In genomic region chr14:77536951-77537350, GRCh38 we compare ENCODE assay signal across 9 cellular contexts. TPM values are rescaled to one million over a fixed set of nuclear protein-coding genes. Genes with fewer than 3 reads are reported as not detected.
"Had no signal": no experiment of that assay in that cellular context is flagged by ENCODE, and none has a peak within 500 bp of the region (broad histone marks: within the 10 kb centered on the region; RNA-seq: fewer than 3 reads in every experiment).

No MANE protein-coding gene starts in this region.

RNA-seq across cellular contexts. Expression of gene ISM2, which starts 38.3 kb away (rescaled TPM):
- total RNA-seq: activated B cell treated with CpG ODN at 0.5 μM for 24 hours; activated CD4-positive, alpha-beta memory T cell treated with anti-CD3 and anti-CD28 coated beads for 36 hours; activated CD8-positive, alpha-beta memory T cell treated with anti-CD3 and anti-CD28 coated beads for 36 hours; activated T-cell treated with anti-CD3 and anti-CD28 coated beads, Interleukin-2, amount 50 U/mL, for 4 hours; activated T-helper 2 cell treated with anti-CD3 and anti-CD28 coated beads, Interferon-gamma antibody, Interleukin-2, Interleukin-4, amounts not matched to agents 10 μg/mL and 5 μg/mL and 100 μg/mL, durations not matched to agents 14 hours and 24 hours and 36 hours; ascending aorta; bronchial epithelial cell; T-helper 2 cell treated with Interferon-gamma antibody and Interleukin-4, amounts not matched to agents 100 ng/mL and 5 ng/mL, for 36 hours had no signal
- polyA plus RNA-seq: cardiac muscle cell had no signal
